Comparison of ENCODE assay signal across 1 cellular context in genomic region chr2:75488157-75488556, GRCh38.
TF ChIP-seq lines count a peak whose summit lies in the region.

No MANE protein-coding gene starts in this region.

TF ChIP-seq in HepG2, 621 proteins besides CTCF, POLR2A, EP300 and RAD21 (continued from another document):
- TF ChIP-seq ZNF512B (CRISPR knock-in tag; IDR thresholded peaks at IDR 0.05; ENCODE audit: borderline replicate concordance) (no peak), NFKBIZ (CRISPR knock-in tag; IDR thresholded peaks at IDR 0.05) (no peak), SP2 (CRISPR knock-in tag; IDR thresholded peaks at IDR 0.05) (no peak), RBM22 (optimal IDR thresholded peaks at IDR 0.05; ENCODE audit: low read length) (peak; percentile 90)
TF ChIP-seq in HepG2: peak in this region for 1.
